Comparison of ENCODE assay signal across 11 cellular contexts in the genomic region with DNA sequence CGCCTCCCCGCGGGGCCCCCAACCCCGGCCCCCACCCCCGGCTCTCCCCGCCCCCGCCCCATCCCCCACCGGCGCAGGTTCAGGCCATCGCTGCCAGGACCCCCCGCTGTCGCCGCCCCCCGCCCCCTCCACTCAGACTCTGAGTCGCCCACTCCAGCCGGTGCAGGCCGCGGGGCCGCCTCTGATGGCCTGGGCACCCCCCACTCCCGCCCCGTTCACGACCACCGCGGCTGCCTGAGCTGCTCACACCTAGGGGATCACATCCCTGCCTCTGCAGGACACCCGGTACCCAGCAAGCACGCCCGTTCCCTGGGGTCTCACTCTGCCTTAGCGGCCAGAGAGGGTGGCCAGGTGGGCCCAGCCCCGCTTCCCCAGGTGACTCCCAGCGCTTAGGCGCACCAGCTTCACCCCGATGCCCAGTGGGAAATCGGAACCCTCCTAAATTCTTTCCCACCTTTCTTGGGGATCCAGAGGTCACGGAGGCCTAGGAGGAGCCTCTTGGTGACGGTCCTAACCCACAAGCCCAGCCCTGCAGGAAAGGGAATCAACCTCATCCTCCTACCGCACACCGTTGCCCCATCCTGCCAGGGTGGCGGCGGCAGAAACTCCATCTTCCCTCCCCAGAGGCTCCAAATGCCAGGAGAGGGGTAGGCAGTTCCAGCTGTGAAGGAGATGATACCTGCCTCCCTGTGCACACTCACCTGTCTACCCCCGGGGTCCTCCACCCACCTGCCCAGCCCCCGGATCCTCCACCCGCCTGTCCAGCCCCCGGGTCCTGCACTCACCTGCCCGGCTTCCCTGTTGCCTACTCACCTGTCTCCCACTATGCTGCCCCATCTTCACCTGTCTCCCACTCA. TPM values are rescaled to one million over a fixed set of nuclear protein-coding genes. Genes with fewer than 3 reads are reported as not detected.
DNase-seq lines count a peak whose midpoint lies in the region; ATAC-seq, FAIRE-seq and TF ChIP-seq lines count a peak whose summit lies in the region.
"Had no signal": no experiment of that assay in that cellular context is flagged by ENCODE, and none has a peak within 500 bp of the region (broad histone marks: within the 10 kb centered on the region; RNA-seq: fewer than 3 reads in every experiment).

No MANE protein-coding gene starts in this region.

- H3K27me3 Mint-ChIP-seq in activated CD4-positive, alpha-beta memory T cell treated with anti-CD3 and anti-CD28 coated beads for 36 hours: peaks cover 1% of the 10 kb centered on the region
- H3K27me3 Mint-ChIP-seq in activated CD4-positive, alpha-beta memory T cell treated with anti-CD3 and anti-CD28 coated beads, Interleukin-2, amount 10 ng/mL, durations not matched to agents 7 days and 5 days: peaks cover 5% of the 10 kb centered on the region
- H3K27me3 Mint-ChIP-seq in activated naive CD8-positive, alpha-beta T cell treated with anti-CD3 and anti-CD28 coated beads for 36 hours: no peaks in the 10 kb centered on the region
- H3K27me3 Mint-ChIP-seq in stimulated activated naive CD8-positive, alpha-beta T cell treated with anti-CD3 and anti-CD28 coated beads, Interleukin-15, amount 100 ng/mL, for 72 hours: no peaks in the 10 kb centered on the region

- peaks cover 0 to 4% of the 10 kb centered on the region in 2 donors for H3K4me1 ChIP-seq in kidney (ENCODE audit: control insufficient read depth in 1 of 2, insufficient read depth in 1 of 2, low read depth in 1 of 2, low read length in 2 of 2)

- no peak overlapping the region for H3K27ac Mint-ChIP-seq in activated CD4-positive, alpha-beta memory T cell treated with anti-CD3 and anti-CD28 coated beads for 36 hours
- no peak overlapping the region for H3K27ac Mint-ChIP-seq in activated CD4-positive, alpha-beta memory T cell treated with anti-CD3 and anti-CD28 coated beads, Interleukin-2, amount 10 ng/mL, durations not matched to agents 7 days and 5 days
- no peak overlapping the region for H3K27ac Mint-ChIP-seq in activated naive CD8-positive, alpha-beta T cell treated with anti-CD3 and anti-CD28 coated beads for 36 hours
- peak overlapping the region in 1 of 2 donors; percentile 78 for H3K27ac Mint-ChIP-seq in stimulated activated naive CD8-positive, alpha-beta T cell treated with anti-CD3 and anti-CD28 coated beads, Interleukin-15, amount 100 ng/mL, for 72 hours
- H3K27ac Mint-ChIP-seq: dendritic cell treated with granulocyte-macrophage colony-stimulating factor and Interleukin-4, amounts not matched to agents 40 ng/mL and 50 ng/mL, for 4 days had no signal

- intact Hi-C loops in activated CD4-positive, alpha-beta memory T cell treated with anti-CD3 and anti-CD28 coated beads for 36 hours (cut with micrococcal nuclease): no loop called here
- intact Hi-C loops in kidney (cut with DNase I): no loop called here

- no peak overlapping the region for H3K27ac ChIP-seq in kidney (ENCODE audit: low read depth in 2 of 2, low read length in 2 of 2)
- no peak overlapping the region for H3K27ac ChIP-seq in RWPE1

- H3K9me3 ChIP-seq in kidney (ENCODE audit: control insufficient read depth in 1 of 2, low read length in 2 of 2): no peaks in the 10 kb centered on the region

- no peaks in the 10 kb centered on the region for H3K9me3 Mint-ChIP-seq in activated CD4-positive, alpha-beta memory T cell treated with anti-CD3 and anti-CD28 coated beads for 36 hours
- H3K9me3 Mint-ChIP-seq in activated CD4-positive, alpha-beta memory T cell treated with anti-CD3 and anti-CD28 coated beads, Interleukin-2, amount 10 ng/mL, durations not matched to agents 7 days and 5 days: no peaks in the 10 kb centered on the region
- H3K9me3 Mint-ChIP-seq in activated naive CD8-positive, alpha-beta T cell treated with anti-CD3 and anti-CD28 coated beads for 36 hours: no peaks in the 10 kb centered on the region
- no peaks in the 10 kb centered on the region for H3K9me3 Mint-ChIP-seq in stimulated activated naive CD8-positive, alpha-beta T cell treated with anti-CD3 and anti-CD28 coated beads, Interleukin-15, amount 100 ng/mL, for 72 hours
- H3K9me3 Mint-ChIP-seq: dendritic cell treated with granulocyte-macrophage colony-stimulating factor and Interleukin-4, amounts not matched to agents 40 ng/mL and 50 ng/mL, for 4 days had no signal

- peaks cover 6% of the 10 kb centered on the region for H3K36me3 Mint-ChIP-seq in activated CD4-positive, alpha-beta memory T cell treated with anti-CD3 and anti-CD28 coated beads for 36 hours
- peaks cover 3% of the 10 kb centered on the region for H3K36me3 Mint-ChIP-seq in activated CD4-positive, alpha-beta memory T cell treated with anti-CD3 and anti-CD28 coated beads, Interleukin-2, amount 10 ng/mL, durations not matched to agents 7 days and 5 days (ENCODE audit: low read depth)
- H3K36me3 Mint-ChIP-seq in activated naive CD8-positive, alpha-beta T cell treated with anti-CD3 and anti-CD28 coated beads for 36 hours: peaks cover 23% of the 10 kb centered on the region

- no peak overlapping the region for H3K9ac ChIP-seq in kidney (ENCODE audit: low read length in 2 of 2)

- CTCF ChIA-PET in activated CD4-positive, alpha-beta memory T cell treated with anti-CD3 and anti-CD28 coated beads for 36 hours (lab: Charles Lee): no interaction called here
- CTCF ChIA-PET in activated CD4-positive, alpha-beta memory T cell treated with anti-CD3 and anti-CD28 coated beads, Interleukin-2, amount 10 ng/mL, durations not matched to agents 7 days and 5 days (lab: Charles Lee): no interaction called here
- CTCF ChIA-PET in RWPE1 (lab: Yijun Ruan, JAX): no interaction called here

- peaks cover 5% of the 10 kb centered on the region for H3K4me1 Mint-ChIP-seq in activated CD4-positive, alpha-beta memory T cell treated with anti-CD3 and anti-CD28 coated beads for 36 hours (ENCODE audit: low read depth)
- H3K4me1 Mint-ChIP-seq in activated CD4-positive, alpha-beta memory T cell treated with anti-CD3 and anti-CD28 coated beads, Interleukin-2, amount 10 ng/mL, durations not matched to agents 7 days and 5 days: peaks cover 7% of the 10 kb centered on the region
- H3K4me1 Mint-ChIP-seq in activated naive CD8-positive, alpha-beta T cell treated with anti-CD3 and anti-CD28 coated beads for 36 hours: peaks cover 23% of the 10 kb centered on the region
- H3K4me1 Mint-ChIP-seq in stimulated activated naive CD8-positive, alpha-beta T cell treated with anti-CD3 and anti-CD28 coated beads, Interleukin-15, amount 100 ng/mL, for 72 hours: peaks cover 47% of the 10 kb centered on the region

- TF ChIP-seq CTCF in kidney (IDR thresholded peaks at IDR 0.05; ENCODE audit: borderline replicate concordance, extremely low read depth, insufficient read depth) (no peak), RWPE1 (conservative IDR thresholded peaks at IDR 0.05; ENCODE audit: low read depth) (no peak)

- POLR2A ChIA-PET in activated CD4-positive, alpha-beta memory T cell treated with anti-CD3 and anti-CD28 coated beads for 36 hours (lab: Charles Lee): no interaction called here
- POLR2A ChIA-PET in activated CD4-positive, alpha-beta memory T cell treated with anti-CD3 and anti-CD28 coated beads, Interleukin-2, amount 10 ng/mL, durations not matched to agents 7 days and 5 days (lab: Charles Lee): no interaction called here
- POLR2A ChIA-PET in RWPE1 (lab: Yijun Ruan, JAX; ENCODE audit: low non-redundant PET): no interaction called here

- no peak for DNase-seq in activated CD4-positive, alpha-beta memory T cell treated with anti-CD3 and anti-CD28 coated beads for 36 hours
- DNase-seq in activated CD4-positive, alpha-beta memory T cell treated with anti-CD3 and anti-CD28 coated beads, Interleukin-2, amount 10 ng/mL, durations not matched to agents 7 days and 5 days: no peak
- no peak for DNase-seq in activated naive CD8-positive, alpha-beta T cell treated with anti-CD3 and anti-CD28 coated beads for 36 hours
- DNase-seq in kidney: peak; percentile 71
- no peak for DNase-seq in stimulated activated naive CD8-positive, alpha-beta T cell treated with anti-CD3 and anti-CD28 coated beads, Interleukin-15, amount 100 ng/mL, for 72 hours
- no peak for DNase-seq in islet precursor cell
- DNase-seq in RWPE1 (ENCODE audit: low spot score): no peak
- DNase-seq: left colon had no signal

- ATAC-seq in stimulated activated naive CD8-positive, alpha-beta T cell treated with anti-CD3 and anti-CD28 coated beads, Interleukin-15, amount 100 ng/mL, for 72 hours: peak; percentile 38
- no peak for ATAC-seq in HG02884 (IDR thresholded peaks at IDR 0.05; ENCODE audit: unreplicated experiment)
- ATAC-seq: HCT116 had no signal

- no peak for FAIRE-seq in kidney (lab: Jason Lieb, UNC)

- H3K36me3 ChIP-seq in kidney (ENCODE audit: control insufficient read depth in 1 of 2, insufficient read depth in 2 of 2, low read length in 2 of 2): no peaks in the 10 kb centered on the region

- H3K4me3 Mint-ChIP-seq in activated CD4-positive, alpha-beta memory T cell treated with anti-CD3 and anti-CD28 coated beads for 36 hours: peak overlapping the region; percentile 48
- no peak overlapping the region for H3K4me3 Mint-ChIP-seq in activated CD4-positive, alpha-beta memory T cell treated with anti-CD3 and anti-CD28 coated beads, Interleukin-2, amount 10 ng/mL, durations not matched to agents 7 days and 5 days
- peak overlapping the region; percentile 59 for H3K4me3 Mint-ChIP-seq in activated naive CD8-positive, alpha-beta T cell treated with anti-CD3 and anti-CD28 coated beads for 36 hours
- H3K4me3 Mint-ChIP-seq in stimulated activated naive CD8-positive, alpha-beta T cell treated with anti-CD3 and anti-CD28 coated beads, Interleukin-15, amount 100 ng/mL, for 72 hours: peak overlapping the region; percentile 65 to 76
- H3K4me3 Mint-ChIP-seq: dendritic cell treated with granulocyte-macrophage colony-stimulating factor and Interleukin-4, amounts not matched to agents 40 ng/mL and 50 ng/mL, for 4 days had no signal

- no peak overlapping the region for H3K4me3 ChIP-seq in kidney (ENCODE audit: low read length in 2 of 2)

RNA-seq across cellular contexts. Expression of gene DNAAF5, which starts 13.7 kb away (rescaled TPM):
- 10 to 100 TPM; 26.8 to 29.5 TPM for total RNA-seq in activated CD4-positive, alpha-beta memory T cell treated with anti-CD3 and anti-CD28 coated beads for 36 hours
- 10 to 100 TPM; 16.8 to 19.7 TPM for total RNA-seq in activated CD4-positive, alpha-beta memory T cell treated with anti-CD3 and anti-CD28 coated beads, Interleukin-2, amount 10 ng/mL, durations not matched to agents 7 days and 5 days
- 10 to 100 TPM; 46.8 to 48.5 TPM for total RNA-seq in activated naive CD8-positive, alpha-beta T cell treated with anti-CD3 and anti-CD28 coated beads for 36 hours
- total RNA-seq in kidney: 29.7 TPM
- 11.6 TPM for polyA plus RNA-seq in kidney (ENCODE audit: insufficient read depth, low read depth, low replicate concordance)

RNA-seq across cellular contexts. Expression of gene PRKAR1B, which starts 14.3 kb away (rescaled TPM):
- 10 to 100 TPM; 28.0 to 28.2 TPM for total RNA-seq in activated CD4-positive, alpha-beta memory T cell treated with anti-CD3 and anti-CD28 coated beads for 36 hours
- 10 to 100 TPM; 13.1 to 13.4 TPM for total RNA-seq in activated CD4-positive, alpha-beta memory T cell treated with anti-CD3 and anti-CD28 coated beads, Interleukin-2, amount 10 ng/mL, durations not matched to agents 7 days and 5 days
- 10 to 100 TPM; 38.1 to 40.2 TPM for total RNA-seq in activated naive CD8-positive, alpha-beta T cell treated with anti-CD3 and anti-CD28 coated beads for 36 hours
- total RNA-seq in kidney: 15.9 TPM
- 21.4 TPM for polyA plus RNA-seq in kidney (ENCODE audit: insufficient read depth, low read depth, low replicate concordance)
